ENCODE assay signal across 8 cellular contexts in genomic region chr14:92039073-92039719, GRCh38. TPM values are rescaled to one million over a fixed set of nuclear protein-coding genes. Genes with fewer than 3 reads are reported as not detected.
DNase-seq lines count a peak whose midpoint lies in the region; ATAC-seq, FAIRE-seq and TF ChIP-seq lines count a peak whose summit lies in the region.

No MANE protein-coding gene starts in this region.

- H4K20me1 ChIP-seq in astrocyte (ENCODE audit: insufficient read depth, low read length) = peaks cover 35% of the 10 kb centered on the region

- H3K27ac ChIP-seq in CD4-positive, alpha-beta memory T cell (ENCODE audit: low read depth, low read length) = peak overlapping the region; percentile 89
- H3K27ac ChIP-seq in astrocyte (ENCODE audit: low read depth, low read length) (peak overlapping the region; percentile 99), iPS DF 6.9 (ENCODE audit: low read length) (no peak overlapping the region)

- ATAC-seq in GM19397 (IDR thresholded peaks at IDR 0.05; ENCODE audit: unreplicated experiment) (peak; percentile 10), HG03521 (IDR thresholded peaks at IDR 0.05; ENCODE audit: unreplicated experiment) (peak; percentile 18), sciatic nerve (peak; percentile 73)

- POLR2A ChIA-PET in CD4-positive, alpha-beta memory T cell (lab: Charles Lee; ENCODE audit: partially characterized antibody) = interaction anchor here (0.5 to 3.4 kb wide), 18 partner anchors 11 to 1655 kb away, joined by 3 to 56 read pairs (median 5); partner anchors contain the start of genes ATXN3, CPSF2, NDUFB1 and PPP4R3A

- H3K4me2 ChIP-seq in astrocyte (ENCODE audit: low read length) = peak overlapping the region; percentile 94

- TF ChIP-seq CTCF in astrocyte (IDR thresholded peaks at IDR 0.05; ENCODE audit: insufficient read depth, low read depth, low read length) = no peak

- H3K9me3 Mint-ChIP-seq in CD4-positive, alpha-beta memory T cell = no peaks in the 10 kb centered on the region
- H3K9me3 Mint-ChIP-seq in astrocyte (ENCODE audit: unreplicated experiment) = no peaks in the 10 kb centered on the region

- no peaks in the 10 kb centered on the region for H3K9me3 ChIP-seq in CD4-positive, alpha-beta memory T cell (ENCODE audit: control insufficient read depth in 1 of 2, low read length in 2 of 2)
- peaks cover 5% of the 10 kb centered on the region; the same call in 1 of the 2 replicates for H3K9me3 ChIP-seq in NT2/D1 (ENCODE audit: insufficient read depth, low read length)
- H3K9me3 ChIP-seq in astrocyte (ENCODE audit: insufficient read depth, low read depth, low read length) = no peaks in the 10 kb centered on the region
- no peaks in the 10 kb centered on the region for H3K9me3 ChIP-seq in iPS DF 6.9 (ENCODE audit: control insufficient read depth, insufficient read depth, low read length)

- H3K36me3 Mint-ChIP-seq in CD4-positive, alpha-beta memory T cell = peaks cover 5 to 22% of the 10 kb centered on the region in 2 donors
- no peaks in the 10 kb centered on the region for H3K36me3 Mint-ChIP-seq in astrocyte (ENCODE audit: low read depth, unreplicated experiment)

- DNase-seq in CD4-positive, alpha-beta memory T cell = peak in 4 of 5 donors; percentile 13 to 44 (median 23)
- DNase-seq in NT2/D1 (ENCODE audit: low read depth, low spot score) (peak; percentile 68), astrocyte (ENCODE audit: low read depth) (peak; percentile 86), iPS DF 6.9 (ENCODE audit: low read depth, low spot score) (peak; percentile 74), sciatic nerve (ENCODE audit: low spot score) (no peak), middle frontal gyrus (ENCODE audit: extremely low spot score, low spot score) (no peak)

- intact Hi-C loops in CD4-positive, alpha-beta memory T cell (cut with micrococcal nuclease) = no loop called here
- intact Hi-C loops in sciatic nerve (cut with DNase I) = no loop called here

- peaks cover 31 to 59% (median 43%) of the 10 kb centered on the region in 4 donors for H3K4me1 Mint-ChIP-seq in CD4-positive, alpha-beta memory T cell
- H3K4me1 Mint-ChIP-seq in astrocyte (ENCODE audit: low read depth, unreplicated experiment) = peaks cover 9% of the 10 kb centered on the region

- H3K27ac Mint-ChIP-seq in CD4-positive, alpha-beta memory T cell = peak overlapping the region; percentile 97 to 99 (median 99)
- peak overlapping the region; percentile 100 for H3K27ac Mint-ChIP-seq in astrocyte (ENCODE audit: unreplicated experiment)

- peaks cover 43% of the 10 kb centered on the region for H3K4me1 ChIP-seq in CD4-positive, alpha-beta memory T cell (ENCODE audit: insufficient read depth, low read length)
- no peaks in the 10 kb centered on the region for H3K4me1 ChIP-seq in NT2/D1 (ENCODE audit: insufficient read depth, insufficient read length)
- H3K4me1 ChIP-seq in astrocyte (ENCODE audit: insufficient read depth, low read length) = peaks cover 25% of the 10 kb centered on the region
- H3K4me1 ChIP-seq in iPS DF 6.9 (ENCODE audit: control insufficient read depth, insufficient read depth, low read length) = no peaks in the 10 kb centered on the region

- H3K4me3 Mint-ChIP-seq in CD4-positive, alpha-beta memory T cell = peak overlapping the region; percentile 93 to 100 (median 96)
- H3K4me3 Mint-ChIP-seq in astrocyte (ENCODE audit: unreplicated experiment) = peak overlapping the region; percentile 99

- peak overlapping the region; percentile 85 for H2AFZ ChIP-seq in astrocyte (ENCODE audit: low read depth, low read length)

- H3K27me3 ChIP-seq in CD4-positive, alpha-beta memory T cell (ENCODE audit: insufficient read depth, low read length) = no peaks in the 10 kb centered on the region
- no peaks in the 10 kb centered on the region for H3K27me3 ChIP-seq in NT2/D1 (ENCODE audit: insufficient read depth, insufficient read length)
- no peaks in the 10 kb centered on the region for H3K27me3 ChIP-seq in astrocyte (ENCODE audit: insufficient read depth, low read length)
- H3K27me3 ChIP-seq in iPS DF 6.9 (ENCODE audit: control insufficient read depth, insufficient read depth, low read length) = no peaks in the 10 kb centered on the region

- H3K79me2 ChIP-seq in astrocyte (ENCODE audit: insufficient read depth, low read length) = peaks cover 63% of the 10 kb centered on the region

- no peak for FAIRE-seq in astrocyte (lab: Jason Lieb, UNC)

- H3K4me3 ChIP-seq in CD4-positive, alpha-beta memory T cell (ENCODE audit: low read length in 2 of 2) = peak overlapping the region; percentile 51 to 71
- H3K4me3 ChIP-seq in NT2/D1 (ENCODE audit: insufficient read length, low read depth) = peak overlapping the region; percentile 89
- H3K4me3 ChIP-seq in astrocyte (ENCODE audit: insufficient read depth, low read depth, low read length) = peak overlapping the region; percentile 93
- peak overlapping the region; percentile 71; the same call in 1 of the 2 replicates for H3K4me3 ChIP-seq in iPS DF 6.9 (ENCODE audit: low read length)

- WGBS in iPS DF 6.9 (ENCODE audit: insufficient coverage, insufficient read length) = no CpG with 5 or more reads among the region's 23 CpGs

- no peaks in the 10 kb centered on the region for H3K36me3 ChIP-seq in CD4-positive, alpha-beta memory T cell (ENCODE audit: insufficient read depth, low read length)
- H3K36me3 ChIP-seq in NT2/D1 (ENCODE audit: insufficient read depth, insufficient read length, low read length) = peaks cover 9% of the 10 kb centered on the region
- H3K36me3 ChIP-seq in astrocyte (ENCODE audit: insufficient read depth, low read length) = peaks cover 3% of the 10 kb centered on the region
- H3K36me3 ChIP-seq in iPS DF 6.9 (ENCODE audit: control insufficient read depth, insufficient read depth, low read length) = no peaks in the 10 kb centered on the region; the same call in 1 of the 2 replicates

- CTCF ChIA-PET in CD4-positive, alpha-beta memory T cell (lab: Charles Lee; ENCODE audit: partially characterized antibody) = interaction anchor here (0.8 to 2.2 kb wide), 3 partner anchors 40 to 69 kb away, joined by 3 to 19 read pairs (median 5); partner anchors contain the start of gene ATXN3

- H3K27me3 Mint-ChIP-seq in CD4-positive, alpha-beta memory T cell = no peaks in the 10 kb centered on the region
- no peaks in the 10 kb centered on the region for H3K27me3 Mint-ChIP-seq in astrocyte (ENCODE audit: low read depth, unreplicated experiment)

- H3K9ac ChIP-seq in NT2/D1 (ENCODE audit: insufficient read length, low read depth) (peak overlapping the region; percentile 98), astrocyte (ENCODE audit: low read length) (peak overlapping the region; percentile 99)

RNA-seq across cellular contexts. Expression of gene TRIP11, which starts 0.7 kb away (rescaled TPM):
- total RNA-seq in CD4-positive, alpha-beta memory T cell = 10 to 100 TPM; 68.0 to 68.7 TPM
- polyA plus RNA-seq in CD4-positive, alpha-beta memory T cell = 10 to 100 TPM; 24.6 to 77.2 TPM
- 48.2 and 50.5 TPM in 2 replicates for total RNA-seq in astrocyte
- 80.5 TPM for total RNA-seq in sciatic nerve

Comparison
In these comparisons a context has a peak if more than half of its experiments do, and no peak if none do; other contexts are left out.
1. DNase-seq: peak in CD4-positive, alpha-beta memory T cell (4 of 5), NT2/D1 (single experiment), astrocyte (single experiment) and iPS DF 6.9 (single experiment); none in sciatic nerve (single experiment) and middle frontal gyrus (single experiment).
2. ATAC-seq: peak in every context shown above with its lines; median percentile 73 in sciatic nerve; 18 in HG03521; 10 in GM19397.
3. Peak in every context shown above with its lines, with median percentiles within 50 percentile points of each other: H3K4me3 ChIP-seq.